In genomic region chr7:106064329-106064728, GRCh38 we compare ENCODE assay signal across 11 cellular contexts. TPM values are rescaled to one million over a fixed set of nuclear protein-coding genes. Genes with fewer than 3 reads are reported as not detected.
A peak's percentile ranks its signal among the peaks of the same experiment; 100 is the strongest.
DNase-seq lines count a peak whose midpoint lies in the region; ATAC-seq and TF ChIP-seq lines count a peak whose summit lies in the region.
"Had no signal": no experiment of that assay in that cellular context is flagged by ENCODE, and none has a peak within 500 bp of the region (broad histone marks: within the 10 kb centered on the region; RNA-seq: fewer than 3 reads in every experiment).

No MANE protein-coding gene starts in this region.

- H2AFZ ChIP-seq in mesenchymal stem cell (ENCODE audit: low read depth, low read length): peak overlapping the region; percentile 20

- peak overlapping the region; percentile 21 for H4K91ac ChIP-seq in mesenchymal stem cell (ENCODE audit: low read length)

- H3K4me3 Mint-ChIP-seq in activated B cell treated with CpG ODN at 0.5 μM for 24 hours: no peak overlapping the region

- no peak overlapping the region for H3K4ac ChIP-seq in mesenchymal stem cell (ENCODE audit: low read depth in 1 of 2, low read length in 2 of 2)

- H3K4me3 ChIP-seq in mesenchymal stem cell (ENCODE audit: insufficient read depth in 1 of 2, low read depth in 1 of 2, low read length in 2 of 2): no peak overlapping the region
- H3K4me3 ChIP-seq in transverse colon: no peak overlapping the region

- peak overlapping the region; percentile 72 for H3K9ac ChIP-seq in mesenchymal stem cell (ENCODE audit: low read length)

- no peaks in the 10 kb centered on the region for H3K27me3 Mint-ChIP-seq in activated B cell treated with CpG ODN at 0.5 μM for 24 hours

- H2AK5ac ChIP-seq in mesenchymal stem cell (ENCODE audit: low read length, severe bottlenecking): no peak overlapping the region

- no peak for TF ChIP-seq EP300 in transverse colon (IDR thresholded peaks at IDR 0.05; ENCODE audit: low read depth)

- H3K9me3 ChIP-seq in mesenchymal stem cell (ENCODE audit: control insufficient read depth, low read length): peaks cover 7% of the 10 kb centered on the region
- H3K9me3 ChIP-seq in transverse colon: no peaks in the 10 kb centered on the region

- 71% methylated on average over 9 of the region's 9 CpGs for WGBS in mesenchymal stem cell
- WGBS in transverse colon (ENCODE audit: low coverage in 1 of 2), 2 donors: 76 to 80% methylated on average over 2 to 9 of the region's 9 CpGs

- H3K27me3 ChIP-seq in mesenchymal stem cell (ENCODE audit: control insufficient read depth in 1 of 2, insufficient read depth in 1 of 2, low read length in 2 of 2) (no peaks in the 10 kb centered on the region), transverse colon (no peaks in the 10 kb centered on the region)
- H3K27me3 ChIP-seq: brain microvascular endothelial cell had no signal

- TF ChIP-seq POLR2A in transverse colon (IDR thresholded peaks at IDR 0.05): no peak

- H3K79me1 ChIP-seq in mesenchymal stem cell (replicated peaks; ENCODE audit: low read length, poor library complexity, severe bottlenecking): no peaks in the 10 kb centered on the region

- H4K8ac ChIP-seq in mesenchymal stem cell (ENCODE audit: low read length): peak overlapping the region; percentile 57

- POLR2A ChIA-PET in activated B cell treated with CpG ODN at 0.5 μM for 24 hours (lab: Charles Lee): interaction anchor here (0.7 to 9.9 kb wide), 4 partner anchors 10 to 296 kb away, joined by 3 to 351 read pairs (median 5); partner anchors contain the start of gene SYPL1

- H3K23ac ChIP-seq in mesenchymal stem cell (ENCODE audit: low read length in 2 of 2): no peak overlapping the region

- peak overlapping the region; percentile 99 for H3K27ac Mint-ChIP-seq in activated B cell treated with CpG ODN at 0.5 μM for 24 hours

- intact Hi-C loops in activated B cell treated with CpG ODN at 0.5 μM for 24 hours (cut with micrococcal nuclease) (no loop called here), transverse colon (cut with DNase I; ENCODE audit: low total_unique reads) (no loop called here)

- H2BK5ac ChIP-seq in mesenchymal stem cell (ENCODE audit: low read depth, low read length, poor library complexity, severe bottlenecking): no peak overlapping the region

- in situ Hi-C loops in transverse colon (cut with MboI; ENCODE audit: low pct_ligation_motif_present in 1 of 4, low pct_unique_long_range_greater_than_20kb in 1 of 4, low sequenced_read_pairs in 3 of 4): no loop called here

- peaks cover 2% of the 10 kb centered on the region for H3K9me3 Mint-ChIP-seq in activated B cell treated with CpG ODN at 0.5 μM for 24 hours

- no peak overlapping the region for H2BK120ac ChIP-seq in mesenchymal stem cell (ENCODE audit: low read depth, low read length)

- no peaks in the 10 kb centered on the region for H3K36me3 ChIP-seq in mesenchymal stem cell (ENCODE audit: control insufficient read depth in 1 of 2, insufficient read depth in 2 of 2, low read depth in 1 of 2, low read length in 2 of 2)
- no peaks in the 10 kb centered on the region for H3K36me3 ChIP-seq in transverse colon
- H3K36me3 ChIP-seq: brain microvascular endothelial cell had no signal

- peak; percentile 45 for DNase-seq in NCI-H748 (lab: John Stamatoyannopoulos, UW; ENCODE audit: unreplicated experiment)
- no peak for DNase-seq in NCI-H748 treated with DMSO at 0.1 percent for 48 hours (lab: John Stamatoyannopoulos, UW)
- DNase-seq in activated B cell treated with CpG ODN at 0.5 μM for 24 hours: no peak
- no peak for DNase-seq in mesenchymal stem cell
- no peak for DNase-seq in transverse colon
- no peak for DNase-seq in stimulated activated naive CD4-positive, alpha-beta T cell (lab: John Stamatoyannopoulos, UW)
- no peak for DNase-seq in GM20000 (ENCODE audit: low spot score)
- DNase-seq: activated CD4-positive, alpha-beta T cell treated with anti-CD3 and anti-CD28 coated beads for 48 hours; stimulated activated CD8-positive, alpha-beta memory T cell treated with anti-CD3 and anti-CD28 coated beads, Interleukin-4, amount 100 ng/mL, for 48 hours had no signal

- TF ChIP-seq CTCF in activated B cell treated with CpG ODN at 0.5 μM for 24 hours (IDR thresholded peaks at IDR 0.05) (no peak), transverse colon (IDR thresholded peaks at IDR 0.05) (no peak), GM20000 (IDR thresholded peaks at IDR 0.05; ENCODE audit: extremely low read depth, missing control alignments) (no peak)

- no peak overlapping the region for H3K4me2 ChIP-seq in mesenchymal stem cell (ENCODE audit: low read length, poor library complexity, severe bottlenecking)

- peaks cover 95% of the 10 kb centered on the region for H3K4me1 Mint-ChIP-seq in activated B cell treated with CpG ODN at 0.5 μM for 24 hours

- no peak overlapping the region for H3K27ac ChIP-seq in mesenchymal stem cell (ENCODE audit: low read length, poor library complexity, severe bottlenecking)
- H3K27ac ChIP-seq in transverse colon: peak overlapping the region; percentile 82 to 93 (median 88)
- H3K27ac ChIP-seq: brain microvascular endothelial cell had no signal

- no peak for ATAC-seq in activated B cell treated with CpG ODN at 0.5 μM for 24 hours (ENCODE audit: low read depth)
- ATAC-seq in HG03045 (IDR thresholded peaks at IDR 0.05; ENCODE audit: unreplicated experiment): no peak

- CTCF ChIA-PET in activated B cell treated with CpG ODN at 0.5 μM for 24 hours (lab: Charles Lee): interaction anchor here (1.0 to 2.2 kb wide), 2 partner anchors 16 to 89 kb away, joined by 4 to 7 read pairs; no protein-coding TSS in a partner anchor

- peak overlapping the region; percentile 88 for H2BK15ac ChIP-seq in mesenchymal stem cell (ENCODE audit: low read depth, poor library complexity, severe bottlenecking)

- peak overlapping the region; percentile 23 to 40 for H3K18ac ChIP-seq in mesenchymal stem cell (ENCODE audit: low read depth in 1 of 2, low read length in 2 of 2)

- H3K4me1 ChIP-seq in mesenchymal stem cell (ENCODE audit: control insufficient read depth, insufficient read depth, low read depth, low read length) (peaks cover 23% of the 10 kb centered on the region), transverse colon (peaks cover 32 to 55% (median 43%) of the 10 kb centered on the region in 4 donors)

- peaks cover 1% of the 10 kb centered on the region for H3K36me3 Mint-ChIP-seq in activated B cell treated with CpG ODN at 0.5 μM for 24 hours (ENCODE audit: low read depth)

- peak overlapping the region in 1 of 2 experiments; percentile 32 for H2BK12ac ChIP-seq in mesenchymal stem cell (ENCODE audit: low read length in 2 of 2)

- no peak overlapping the region for H3K14ac ChIP-seq in mesenchymal stem cell (ENCODE audit: low read length in 2 of 2)

RNA-seq across cellular contexts. Expression of gene SYPL1, which starts 47.8 kb away (rescaled TPM):
- total RNA-seq in activated B cell treated with CpG ODN at 0.5 μM for 24 hours (109 and 116 TPM in 2 replicates), transverse colon (10 to 100 TPM; 36.7 to 81.8 (median 59.5) TPM)
- 61.5 TPM for polyA plus RNA-seq in mesenchymal stem cell (2013, experiment 1 of 2)
- 68.5 TPM for polyA plus RNA-seq in mesenchymal stem cell (2013, experiment 2 of 2)
